Comparison of ENCODE assay signal across 12 cellular contexts in genomic region chr5:98975682-98976407, GRCh38. TPM values are rescaled to one million over a fixed set of nuclear protein-coding genes. Genes with fewer than 3 reads are reported as not detected.
DNase-seq lines count a peak whose midpoint lies in the region; ATAC-seq and TF ChIP-seq lines count a peak whose summit lies in the region.
"Had no signal": no experiment of that assay in that cellular context is flagged by ENCODE, and none has a peak within 500 bp of the region (broad histone marks: within the 10 kb centered on the region; RNA-seq: fewer than 3 reads in every experiment).

No MANE protein-coding gene starts in this region.

- peak in 1 of 2 donors; percentile 15 for DNase-seq in memory B cell (ENCODE audit: low spot score in 2 of 2)
- DNase-seq in thyroid gland = no peak
- DNase-seq in prostate gland (ENCODE audit: low spot score) = no peak
- no peak for DNase-seq in SKM-1 treated with dmso at 0.1 percent for 144 hours (lab: John Stamatoyannopoulos, UW; ENCODE audit: unreplicated experiment)
- no peak for DNase-seq in NOMO-1 treated with dmso at 0.1 percent for 144 hours (lab: John Stamatoyannopoulos, UW; ENCODE audit: unreplicated experiment)
- DNase-seq: activated T-cell treated with anti-CD3 and anti-CD28 coated beads for 4 hours, NCI-H2081 treated with DMSO at 0.1 percent for 48 hours, spleen had no signal

- H3K27me3 Mint-ChIP-seq in memory B cell = no peaks in the 10 kb centered on the region

- no peak overlapping the region for H3K27ac ChIP-seq in thyroid gland
- no peak overlapping the region for H3K27ac ChIP-seq in prostate gland
- H3K27ac ChIP-seq: spleen had no signal

- ATAC-seq in GM18867 (IDR thresholded peaks at IDR 0.05; ENCODE audit: unreplicated experiment) = peak; percentile 68
- ATAC-seq in GM21576 (IDR thresholded peaks at IDR 0.05; ENCODE audit: unreplicated experiment) = peak; percentile 93
- ATAC-seq in HG03139 (IDR thresholded peaks at IDR 0.05; ENCODE audit: unreplicated experiment) = peak; percentile 93
- ATAC-seq in memory B cell (ENCODE audit: low read depth) = peak; percentile 98
- ATAC-seq: Panc1 had no signal

- H3K9me3 ChIP-seq in thyroid gland (no peaks in the 10 kb centered on the region), prostate gland (no peaks in the 10 kb centered on the region)
- H3K9me3 ChIP-seq: spleen had no signal

- H3K4me1 ChIP-seq in thyroid gland = no peaks in the 10 kb centered on the region
- no peaks in the 10 kb centered on the region for H3K4me1 ChIP-seq in prostate gland (replicated peaks)

- no peaks in the 10 kb centered on the region for H3K9me3 Mint-ChIP-seq in memory B cell

- 74 to 76% methylated on average over 4 of the region's 4 CpGs for WGBS in thyroid gland, 2 donors
- 82% methylated on average over 4 of the region's 4 CpGs for WGBS in prostate gland

- no peaks in the 10 kb centered on the region for H3K36me3 Mint-ChIP-seq in memory B cell

- no peak for TF ChIP-seq CTCF in thyroid gland (IDR thresholded peaks at IDR 0.05)
- TF ChIP-seq CTCF in prostate gland (IDR thresholded peaks at IDR 0.05) = no peak

- H3K36me3 ChIP-seq in thyroid gland (no peaks in the 10 kb centered on the region), prostate gland (no peaks in the 10 kb centered on the region)
- H3K36me3 ChIP-seq: spleen had no signal

- TF ChIP-seq POLR2A in thyroid gland (IDR thresholded peaks at IDR 0.05) (no peak), prostate gland (IDR thresholded peaks at IDR 0.05) (no peak)

- peak overlapping the region; percentile 1 for H3K27ac Mint-ChIP-seq in memory B cell

- H3K27me3 ChIP-seq in thyroid gland (no peaks in the 10 kb centered on the region), prostate gland (replicated peaks; ENCODE audit: insufficient read depth) (no peaks in the 10 kb centered on the region)
- H3K27me3 ChIP-seq: spleen had no signal

- intact Hi-C loops in thyroid gland (cut with DNase I) (no loop called here), prostate gland (cut with DNase I) (no loop called here)

- H3K4me3 Mint-ChIP-seq in memory B cell = peak overlapping the region; percentile 32

- H3K4me3 ChIP-seq in thyroid gland (replicated peaks in 1 of 3) (no peak overlapping the region), prostate gland (no peak overlapping the region)
- H3K4me3 ChIP-seq: spleen had no signal

- H3K4me1 Mint-ChIP-seq in memory B cell = peaks cover 19% of the 10 kb centered on the region

RNA-seq across cellular contexts. Expression of gene CHD1, which starts 47.0 kb away (rescaled TPM):
- total RNA-seq in thyroid gland = 10 to 100 TPM; 51.4 to 83.0 (median 63.8) TPM
- total RNA-seq in prostate gland = 10 to 100 TPM; 38.5 to 52.9 TPM
